9 cellular contexts compared by ENCODE assay signal in genomic region chr17:41863074-41863843, GRCh38. TPM values are rescaled to one million over a fixed set of nuclear protein-coding genes. Genes with fewer than 3 reads are reported as not detected.
DNase-seq lines count a peak whose midpoint lies in the region; ATAC-seq, FAIRE-seq and TF ChIP-seq lines count a peak whose summit lies in the region.
"Had no signal": no experiment of that assay in that cellular context is flagged by ENCODE, and none has a peak within 500 bp of the region (broad histone marks: within the 10 kb centered on the region; RNA-seq: fewer than 3 reads in every experiment).

No MANE protein-coding gene starts in this region.

- H4K20me1 ChIP-seq in GM23338 (replicated peaks; ENCODE audit: insufficient read depth) (peaks cover 45% of the 10 kb centered on the region), endothelial cell of umbilical vein (replicated peaks; ENCODE audit: control insufficient read depth, extremely low read depth, insufficient read depth, low read length) (peaks cover 3% of the 10 kb centered on the region)

- TF ChIP-seq CTCF in GM23338 (conservative IDR thresholded peaks at IDR 0.05; ENCODE audit: low read depth in 2 of 2) (no peak), endothelial cell of umbilical vein (IDR thresholded peaks at IDR 0.05; ENCODE audit: extremely low read depth in 1 of 2, insufficient read depth in 1 of 2, low read depth in 1 of 2, low read length in 2 of 2) (no peak)

- CTCF ChIA-PET in endothelial cell of umbilical vein (lab: Charles Lee), result interaction anchor here (0.7 to 1.9 kb wide), 3 partner anchors 9 to 126 kb away, joined by 3 to 4 read pairs (median 3); no protein-coding TSS in a partner anchor

- intact Hi-C loops in endothelial cell of umbilical vein (cut with micrococcal nuclease), result no loop called here

- H3K27me3 Mint-ChIP-seq in GM23338 (ENCODE audit: insufficient read depth, low read depth, poor library complexity), result no peaks in the 10 kb centered on the region
- H3K27me3 Mint-ChIP-seq in T-helper 17 cell, result no peaks in the 10 kb centered on the region

- H3K27me3 ChIP-seq in GM23338 (ENCODE audit: insufficient read depth) (no peaks in the 10 kb centered on the region), endothelial cell of umbilical vein (ENCODE audit: control insufficient read depth in 2 of 2, insufficient read depth in 2 of 2, low read length in 2 of 2) (no peaks in the 10 kb centered on the region)

- no peaks in the 10 kb centered on the region for H3K9me3 Mint-ChIP-seq in GM23338

- no peaks in the 10 kb centered on the region for H3K9me1 ChIP-seq in endothelial cell of umbilical vein (replicated peaks; ENCODE audit: control insufficient read depth, extremely low read depth, insufficient read depth, low read length)

- DNase-seq in GM23338 (ENCODE audit: low spot score), result peak; percentile 25
- DNase-seq in T-helper 17 cell, result no peak
- no peak for DNase-seq in endothelial cell of umbilical vein (ENCODE audit: low read depth, low spot score)
- DNase-seq in stimulated activated CD4-positive, alpha-beta T cell treated with anti-CD3 and anti-CD28 coated beads, Interleukin-2, amount 100 ng/mL, for 24 hours, result peak; percentile 23 to 52
- no peak for DNase-seq in NK-92 (lab: John Stamatoyannopoulos, UW; ENCODE audit: unreplicated experiment)
- DNase-seq in SK-N-DZ (ENCODE audit: low spot score), result no peak

- no peak overlapping the region for H3K4me3 Mint-ChIP-seq in GM23338
- H3K4me3 Mint-ChIP-seq in T-helper 17 cell, result no peak overlapping the region

- ATAC-seq in GM23338, result no peak; the same call in 2 of the 3 replicates
- peak; percentile 12 for ATAC-seq in T-helper 17 cell
- ATAC-seq in GM21529 (IDR thresholded peaks at IDR 0.05; ENCODE audit: unreplicated experiment), result no peak
- ATAC-seq in HG02938 (IDR thresholded peaks at IDR 0.05; ENCODE audit: unreplicated experiment), result no peak

- no peaks in the 10 kb centered on the region for H3K9me2 ChIP-seq in GM23338 (ENCODE audit: insufficient read depth)

- H2AFZ ChIP-seq in GM23338 (no peak overlapping the region), endothelial cell of umbilical vein (ENCODE audit: low read depth, low read length) (no peak overlapping the region)

- H3K27ac Mint-ChIP-seq in GM23338, result no peak overlapping the region
- no peak overlapping the region for H3K27ac Mint-ChIP-seq in T-helper 17 cell

- dilution Hi-C loops in endothelial cell of umbilical vein (cut with MboI; ENCODE audit: extremely low pct_ligation_motif_present, low sequenced_read_pairs), result no loop called here

- H3K4me1 ChIP-seq in GM23338 (ENCODE audit: insufficient read depth), result peaks cover 52% of the 10 kb centered on the region
- H3K4me1 ChIP-seq in endothelial cell of umbilical vein (ENCODE audit: control insufficient read depth, extremely low read depth, insufficient read depth, low read length), result peaks cover 11% of the 10 kb centered on the region

- H3K9ac ChIP-seq in endothelial cell of umbilical vein (replicated peaks; ENCODE audit: extremely low read depth, insufficient read depth, low read length), result no peak overlapping the region

- H3K4me3 ChIP-seq in GM23338 (peak overlapping the region; percentile 98), endothelial cell of umbilical vein (replicated peaks in 1 of 3; ENCODE audit: insufficient read depth in 1 of 3, low read depth in 1 of 3, low read length in 3 of 3) (no peak overlapping the region)

- no peak for TF ChIP-seq POLR2A in endothelial cell of umbilical vein (IDR thresholded peaks at IDR 0.05; ENCODE audit: low read depth, low read length)

- BruUV-seq in endothelial cell of umbilical vein (replicated peaks; lab: Mats Ljungman, UMichigan), result no TSS peak

- peaks cover 65% of the 10 kb centered on the region for H3K79me2 ChIP-seq in GM23338 (replicated peaks; ENCODE audit: insufficient read depth)
- H3K79me2 ChIP-seq in endothelial cell of umbilical vein (ENCODE audit: control insufficient read depth, insufficient read depth, low read length), result peaks cover 49% of the 10 kb centered on the region

- no peak for FAIRE-seq in endothelial cell of umbilical vein (lab: Jason Lieb, UNC)
- FAIRE-seq: endometrium had no signal

- H3K4me1 Mint-ChIP-seq in GM23338, result peaks cover 22% of the 10 kb centered on the region
- peaks cover 22% of the 10 kb centered on the region for H3K4me1 Mint-ChIP-seq in T-helper 17 cell

- H3F3A ChIP-seq in GM23338 (replicated peaks; ENCODE audit: low read depth), result peaks cover 29% of the 10 kb centered on the region

- POLR2A ChIA-PET in endothelial cell of umbilical vein (lab: Charles Lee), result no interaction called here

- peaks cover 15% of the 10 kb centered on the region for H3K36me3 ChIP-seq in GM23338 (ENCODE audit: insufficient read depth)
- H3K36me3 ChIP-seq in endothelial cell of umbilical vein (ENCODE audit: control insufficient read depth in 2 of 2, extremely low read depth in 1 of 2, insufficient read depth in 2 of 2, low read length in 2 of 2), result peaks cover 5 to 8% of the 10 kb centered on the region in 2 experiments

- H3K27ac ChIP-seq in GM23338 (ENCODE audit: low read depth) (no peak overlapping the region), endothelial cell of umbilical vein (ENCODE audit: insufficient read depth, low read depth, low read length) (no peak overlapping the region)

- H3K9me3 ChIP-seq in T-helper 17 cell (ENCODE audit: control insufficient read depth, low read length, poor library complexity, severe bottlenecking) (no peaks in the 10 kb centered on the region), endothelial cell of umbilical vein (replicated peaks; ENCODE audit: control insufficient read depth, insufficient read depth, low read length) (no peaks in the 10 kb centered on the region)

- H3K4me2 ChIP-seq in GM23338 (peak overlapping the region; percentile 85), endothelial cell of umbilical vein (ENCODE audit: insufficient read depth, low read length) (peak overlapping the region; percentile 92)

- H3K36me3 Mint-ChIP-seq in GM23338 (ENCODE audit: low read depth) (peaks cover 20% of the 10 kb centered on the region), T-helper 17 cell (ENCODE audit: low read depth) (no peaks in the 10 kb centered on the region)

RNA-seq across cellular contexts. Expression of gene KLHL11, which starts 2.0 kb away (rescaled TPM):
- total RNA-seq in GM23338 (2014; rRNA removed; shearing (Covaris generic)), result 23.7 and 25.5 TPM in 2 replicates
- polyA plus RNA-seq in GM23338 (2016; fragmentation: Nextera tagmentation; extraction: Ambion mirVana) (6.8 and 8.7 TPM in 2 replicates), endothelial cell of umbilical vein (2.9 and 3.1 TPM in 2 replicates)
- total RNA-seq in T-helper 17 cell (10 to 100 TPM; 17.7 to 31.6 TPM), endothelial cell of umbilical vein (11.0 and 12.6 TPM in 2 replicates)
- 3.0 and 3.4 TPM in 2 replicates for polyA plus RNA-seq in endothelial cell of umbilical vein (2011; cell fraction: cytosol; rRNA removed)
- polyA plus RNA-seq in endothelial cell of umbilical vein (2011; cell fraction: nucleus; rRNA removed), result 2.6 and 3.9 TPM in 2 replicates
- 1.4 and 1.9 TPM in 2 replicates for polyA plus RNA-seq in endothelial cell of umbilical vein (2012)
- polyA minus RNA-seq in endothelial cell of umbilical vein, result 25.0 and 33.0 TPM in 2 replicates
- 30.5 TPM for polyA minus RNA-seq in endothelial cell of umbilical vein (2011; cell fraction: cytosol; rRNA and poly(A)+ RNA removed)
- 5.4 and 8.3 TPM in 2 replicates for polyA minus RNA-seq in endothelial cell of umbilical vein (2011; cell fraction: nucleus; rRNA and poly(A)+ RNA removed)
- polyA plus RNA-seq in SK-N-DZ (2014; cell fraction: cytosol; rRNA removed), result 18.1 and 25.0 TPM in 2 replicates
- polyA plus RNA-seq in SK-N-DZ (2014; cell fraction: nucleus; rRNA removed), result 16.9 and 19.4 TPM in 2 replicates

RNA-seq across cellular contexts. Expression of gene KLHL10, which starts 25.6 kb away (rescaled TPM):
- 0.27 and 0.42 TPM in 2 replicates for total RNA-seq in GM23338 (2014; rRNA removed; shearing (Covaris generic))
- polyA plus RNA-seq in GM23338 (2016; fragmentation: Nextera tagmentation; extraction: Ambion mirVana) (0.13 TPM in 1 of 2 replicates, not detected in the other), endothelial cell of umbilical vein (0.10 TPM in 1 of 2 replicates, not detected in the other)
- total RNA-seq in T-helper 17 cell (not detected), endothelial cell of umbilical vein (not detected in 2 replicates)
- 0.03 and 0.04 TPM in 2 replicates for polyA plus RNA-seq in endothelial cell of umbilical vein (2011; cell fraction: cytosol; rRNA removed)
- polyA plus RNA-seq in endothelial cell of umbilical vein (2011; cell fraction: nucleus; rRNA removed), result 0.29 TPM in 1 of 2 replicates, not detected in the other
- polyA plus RNA-seq in endothelial cell of umbilical vein (2012), result not detected in 2 replicates
- 0.12 TPM in 1 of 2 replicates, not detected in the other for polyA minus RNA-seq in endothelial cell of umbilical vein
- not detected for polyA minus RNA-seq in endothelial cell of umbilical vein (2011; cell fraction: cytosol; rRNA and poly(A)+ RNA removed)
- not detected in 2 replicates for polyA minus RNA-seq in endothelial cell of umbilical vein (2011; cell fraction: nucleus; rRNA and poly(A)+ RNA removed)
- 0.39 TPM in 1 of 2 replicates, not detected in the other for polyA plus RNA-seq in SK-N-DZ (2014; cell fraction: cytosol; rRNA removed)
- 0.10 TPM in 1 of 2 replicates, not detected in the other for polyA plus RNA-seq in SK-N-DZ (2014; cell fraction: nucleus; rRNA removed)

RNA-seq across cellular contexts. Expression of gene NT5C3B, which starts 27.2 kb away (rescaled TPM):
- total RNA-seq in GM23338 (2014; rRNA removed; shearing (Covaris generic)), result 68.9 and 78.3 TPM in 2 replicates
- polyA plus RNA-seq in GM23338 (2016; fragmentation: Nextera tagmentation; extraction: Ambion mirVana), result 58.2 and 59.1 TPM in 2 replicates
- 10 to 100 TPM; 23.1 to 28.9 TPM for total RNA-seq in T-helper 17 cell
- total RNA-seq in endothelial cell of umbilical vein, result 57.4 and 67.3 TPM in 2 replicates
- polyA plus RNA-seq in endothelial cell of umbilical vein, result 75.5 and 92.5 TPM in 2 replicates
- polyA plus RNA-seq in endothelial cell of umbilical vein (2011; cell fraction: cytosol; rRNA removed), result 80.0 and 90.6 TPM in 2 replicates
- 84.8 and 107 TPM in 2 replicates for polyA plus RNA-seq in endothelial cell of umbilical vein (2011; cell fraction: nucleus; rRNA removed)
- 89.8 and 107 TPM in 2 replicates for polyA plus RNA-seq in endothelial cell of umbilical vein (2012)
- 53.4 and 54.1 TPM in 2 replicates for polyA minus RNA-seq in endothelial cell of umbilical vein
- polyA minus RNA-seq in endothelial cell of umbilical vein (2011; cell fraction: cytosol; rRNA and poly(A)+ RNA removed), result 23.6 TPM
- 23.1 and 30.6 TPM in 2 replicates for polyA minus RNA-seq in endothelial cell of umbilical vein (2011; cell fraction: nucleus; rRNA and poly(A)+ RNA removed)
- polyA plus RNA-seq in SK-N-DZ (2014; cell fraction: cytosol; rRNA removed), result 159 and 177 TPM in 2 replicates
- 191 and 202 TPM in 2 replicates for polyA plus RNA-seq in SK-N-DZ (2014; cell fraction: nucleus; rRNA removed)

RNA-seq across cellular contexts. Expression of gene FKBP10, which starts 50.5 kb away (rescaled TPM):
- total RNA-seq in GM23338 (2014; rRNA removed; shearing (Covaris generic)), result 137 and 151 TPM in 2 replicates
- polyA plus RNA-seq in GM23338 (2016; fragmentation: Nextera tagmentation; extraction: Ambion mirVana), result 26.2 and 32.2 TPM in 2 replicates
- not detected for total RNA-seq in T-helper 17 cell
- 163 and 168 TPM in 2 replicates for total RNA-seq in endothelial cell of umbilical vein
- 377 and 431 TPM in 2 replicates for polyA plus RNA-seq in endothelial cell of umbilical vein
- 210 and 266 TPM in 2 replicates for polyA plus RNA-seq in endothelial cell of umbilical vein (2011; cell fraction: cytosol; rRNA removed)
- polyA plus RNA-seq in endothelial cell of umbilical vein (2011; cell fraction: nucleus; rRNA removed), result 701 and 710 TPM in 2 replicates
- 227 and 335 TPM in 2 replicates for polyA plus RNA-seq in endothelial cell of umbilical vein (2012)
- polyA minus RNA-seq in endothelial cell of umbilical vein, result 162 and 168 TPM in 2 replicates
- 86.1 TPM for polyA minus RNA-seq in endothelial cell of umbilical vein (2011; cell fraction: cytosol; rRNA and poly(A)+ RNA removed)
- polyA minus RNA-seq in endothelial cell of umbilical vein (2011; cell fraction: nucleus; rRNA and poly(A)+ RNA removed), result 97.3 and 130 TPM in 2 replicates
- 187 and 210 TPM in 2 replicates for polyA plus RNA-seq in SK-N-DZ (2014; cell fraction: cytosol; rRNA removed)
- polyA plus RNA-seq in SK-N-DZ (2014; cell fraction: nucleus; rRNA removed), result 724 and 744 TPM in 2 replicates

RNA-seq across cellular contexts. Expression of gene P3H4, which starts 51.5 kb away (rescaled TPM):
- total RNA-seq in GM23338 (2014; rRNA removed; shearing (Covaris generic)), result 27.9 and 33.3 TPM in 2 replicates
- polyA plus RNA-seq in GM23338 (2016; fragmentation: Nextera tagmentation; extraction: Ambion mirVana) (16.0 and 17.0 TPM in 2 replicates), endothelial cell of umbilical vein (57.3 and 58.3 TPM in 2 replicates)
- total RNA-seq in T-helper 17 cell (1 to 10 TPM; 1.7 to 2.0 TPM), endothelial cell of umbilical vein (37.1 and 39.2 TPM in 2 replicates)
- 38.0 and 49.5 TPM in 2 replicates for polyA plus RNA-seq in endothelial cell of umbilical vein (2011; cell fraction: cytosol; rRNA removed)
- 18.8 and 20.8 TPM in 2 replicates for polyA plus RNA-seq in endothelial cell of umbilical vein (2011; cell fraction: nucleus; rRNA removed)
- polyA plus RNA-seq in endothelial cell of umbilical vein (2012), result 30.9 and 49.7 TPM in 2 replicates
- polyA minus RNA-seq in endothelial cell of umbilical vein, result 23.4 and 31.7 TPM in 2 replicates
- polyA minus RNA-seq in endothelial cell of umbilical vein (2011; cell fraction: cytosol; rRNA and poly(A)+ RNA removed), result 31.0 TPM
- polyA minus RNA-seq in endothelial cell of umbilical vein (2011; cell fraction: nucleus; rRNA and poly(A)+ RNA removed), result 12.2 and 12.6 TPM in 2 replicates
- 52.8 and 71.4 TPM in 2 replicates for polyA plus RNA-seq in SK-N-DZ (2014; cell fraction: cytosol; rRNA removed)
- 25.9 and 29.5 TPM in 2 replicates for polyA plus RNA-seq in SK-N-DZ (2014; cell fraction: nucleus; rRNA removed)

Comparison
In these comparisons a context has a peak if more than half of its experiments do, and no peak if none do; other contexts are left out.
1. DNase-seq: peak in GM23338 (single experiment) and stimulated activated CD4-positive, alpha-beta T cell treated with anti-CD3 and anti-CD28 coated beads, Interleukin-2, amount 100 ng/mL, for 24 hours (2 of 2); none in T-helper 17 cell (0 of 3), endothelial cell of umbilical vein (single experiment), NK-92 (single experiment) and SK-N-DZ (single experiment).